Comparison of ENCODE assay signal across 8 cellular contexts in the genomic region with DNA sequence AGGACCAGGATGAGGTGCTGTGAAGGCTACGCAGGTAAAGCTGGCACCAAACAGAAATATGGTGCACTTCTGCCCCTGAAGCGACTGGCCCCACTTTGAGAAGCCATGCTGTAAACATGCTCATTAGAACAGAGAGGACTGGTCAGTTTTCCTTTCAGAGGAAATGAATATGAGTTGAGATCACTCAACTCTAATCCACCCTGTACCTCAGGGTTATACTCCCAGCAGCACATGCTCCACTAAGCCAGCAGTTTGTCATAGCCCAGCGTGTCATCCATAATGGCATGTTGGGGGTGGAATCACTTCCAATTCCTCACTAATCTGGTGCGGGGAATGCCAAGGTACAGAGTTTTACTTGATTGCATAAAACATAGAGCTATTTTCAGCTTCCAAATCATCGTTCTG.
DNase-seq lines count a peak whose midpoint lies in the region; ATAC-seq, FAIRE-seq and TF ChIP-seq lines count a peak whose summit lies in the region.

No MANE protein-coding gene starts in this region.

- DNase-seq in activated naive CD4-positive, alpha-beta T cell treated with anti-CD3 and anti-CD28 coated beads, Interleukin-2, amount 50 U/mL, for 16 hours, result no peak
- DNase-seq in astrocyte (ENCODE audit: low read depth), result peak; percentile 92
- DNase-seq in left lung, result no peak
- DNase-seq in vagina (ENCODE audit: extremely low spot score in 2 of 2), result no peak
- DNase-seq in mucosa of gallbladder (ENCODE audit: low spot score), result no peak
- DNase-seq in D721Med (ENCODE audit: insufficient read length, low spot score), result no peak
- DNase-seq in GM19238 (ENCODE audit: insufficient read length, low spot score), result no peak

- H3K27me3 ChIP-seq in astrocyte (ENCODE audit: insufficient read depth, low read length), result no peaks in the 10 kb centered on the region
- H3K27me3 ChIP-seq in left lung, result no peaks in the 10 kb centered on the region
- no peaks in the 10 kb centered on the region for H3K27me3 ChIP-seq in vagina

- peak overlapping the region; percentile 84 for H3K4me3 Mint-ChIP-seq in activated naive CD4-positive, alpha-beta T cell treated with anti-CD3 and anti-CD28 coated beads, Interleukin-2, amount 50 U/mL, for 24 hours
- H3K4me3 Mint-ChIP-seq in astrocyte (ENCODE audit: unreplicated experiment), result no peak overlapping the region

- TF ChIP-seq POLR2A in vagina (IDR thresholded peaks at IDR 0.05), result no peak

- intact Hi-C loops in left lung (cut with DNase I) (no loop called here), vagina (cut with DNase I) (no loop called here)

- H3K9me3 ChIP-seq in astrocyte (ENCODE audit: insufficient read depth, low read depth, low read length), result no peaks in the 10 kb centered on the region
- H3K9me3 ChIP-seq in left lung, result no peaks in the 10 kb centered on the region
- no peaks in the 10 kb centered on the region for H3K9me3 ChIP-seq in vagina

- H3K9ac ChIP-seq in astrocyte (ENCODE audit: low read length), result peak overlapping the region; percentile 88

- H3K79me2 ChIP-seq in astrocyte (ENCODE audit: insufficient read depth, low read length), result peaks cover 33% of the 10 kb centered on the region

- H3K27me3 Mint-ChIP-seq in activated naive CD4-positive, alpha-beta T cell treated with anti-CD3 and anti-CD28 coated beads, Interleukin-2, amount 50 U/mL, for 24 hours, result no peaks in the 10 kb centered on the region
- H3K27me3 Mint-ChIP-seq in astrocyte (ENCODE audit: low read depth, unreplicated experiment), result no peaks in the 10 kb centered on the region

- H3K36me3 ChIP-seq in astrocyte (ENCODE audit: insufficient read depth, low read length) (no peaks in the 10 kb centered on the region), left lung (no peaks in the 10 kb centered on the region), vagina (no peaks in the 10 kb centered on the region)

- peaks cover 96% of the 10 kb centered on the region for H3K4me1 Mint-ChIP-seq in activated naive CD4-positive, alpha-beta T cell treated with anti-CD3 and anti-CD28 coated beads, Interleukin-2, amount 50 U/mL, for 24 hours
- H3K4me1 Mint-ChIP-seq in astrocyte (ENCODE audit: low read depth, unreplicated experiment), result peaks cover 84% of the 10 kb centered on the region

- H3K4me2 ChIP-seq in astrocyte (ENCODE audit: low read length), result peak overlapping the region; percentile 85

- H3K36me3 Mint-ChIP-seq in activated naive CD4-positive, alpha-beta T cell treated with anti-CD3 and anti-CD28 coated beads, Interleukin-2, amount 50 U/mL, for 24 hours, result peaks cover 5% of the 10 kb centered on the region
- no peaks in the 10 kb centered on the region for H3K36me3 Mint-ChIP-seq in astrocyte (ENCODE audit: low read depth, unreplicated experiment)

- H3K4me3 ChIP-seq in astrocyte (ENCODE audit: insufficient read depth, low read depth, low read length) (peak overlapping the region; percentile 48), left lung (no peak overlapping the region), vagina (no peak overlapping the region)

- H4K20me1 ChIP-seq in astrocyte (ENCODE audit: insufficient read depth, low read length), result no peaks in the 10 kb centered on the region

- peaks cover 70% of the 10 kb centered on the region for H3K4me1 ChIP-seq in astrocyte (ENCODE audit: insufficient read depth, low read length)
- peaks cover 32 to 56% of the 10 kb centered on the region in 2 donors for H3K4me1 ChIP-seq in left lung
- H3K4me1 ChIP-seq in vagina, result peaks cover 58% of the 10 kb centered on the region

- H3K27ac Mint-ChIP-seq in activated naive CD4-positive, alpha-beta T cell treated with anti-CD3 and anti-CD28 coated beads, Interleukin-2, amount 50 U/mL, for 24 hours, result peak overlapping the region; percentile 100
- peak overlapping the region; percentile 86 for H3K27ac Mint-ChIP-seq in astrocyte (ENCODE audit: unreplicated experiment)

- ATAC-seq in left lung, result peak; percentile 40

- TF ChIP-seq CTCF in astrocyte (IDR thresholded peaks at IDR 0.05; ENCODE audit: insufficient read depth, low read depth, low read length) (no peak), left lung (IDR thresholded peaks at IDR 0.05) (no peak), vagina (IDR thresholded peaks at IDR 0.05) (no peak), D721Med (IDR thresholded peaks at IDR 0.05; ENCODE audit: insufficient read depth, missing control alignments) (no peak)

- no peaks in the 10 kb centered on the region for H3K9me3 Mint-ChIP-seq in activated naive CD4-positive, alpha-beta T cell treated with anti-CD3 and anti-CD28 coated beads, Interleukin-2, amount 50 U/mL, for 24 hours
- no peaks in the 10 kb centered on the region for H3K9me3 Mint-ChIP-seq in astrocyte (ENCODE audit: unreplicated experiment)

- H2AFZ ChIP-seq in astrocyte (ENCODE audit: low read depth, low read length), result peak overlapping the region; percentile 6

- FAIRE-seq in astrocyte (lab: Jason Lieb, UNC) (peak; percentile 96), D721Med (lab: Jason Lieb, UNC) (no peak)

- H3K27ac ChIP-seq in astrocyte (ENCODE audit: low read depth, low read length) (peak overlapping the region; percentile 96), left lung (peak overlapping the region; percentile 19 to 29), vagina (peak overlapping the region; percentile 67)

Comparison
In these comparisons a context has a peak if more than half of its experiments do, and no peak if none do; other contexts are left out.
1. H3K27ac ChIP-seq: peak in every context shown above with its lines; median percentile 96 in astrocyte; 67 in vagina; 24 in left lung.